In the genomic region with DNA sequence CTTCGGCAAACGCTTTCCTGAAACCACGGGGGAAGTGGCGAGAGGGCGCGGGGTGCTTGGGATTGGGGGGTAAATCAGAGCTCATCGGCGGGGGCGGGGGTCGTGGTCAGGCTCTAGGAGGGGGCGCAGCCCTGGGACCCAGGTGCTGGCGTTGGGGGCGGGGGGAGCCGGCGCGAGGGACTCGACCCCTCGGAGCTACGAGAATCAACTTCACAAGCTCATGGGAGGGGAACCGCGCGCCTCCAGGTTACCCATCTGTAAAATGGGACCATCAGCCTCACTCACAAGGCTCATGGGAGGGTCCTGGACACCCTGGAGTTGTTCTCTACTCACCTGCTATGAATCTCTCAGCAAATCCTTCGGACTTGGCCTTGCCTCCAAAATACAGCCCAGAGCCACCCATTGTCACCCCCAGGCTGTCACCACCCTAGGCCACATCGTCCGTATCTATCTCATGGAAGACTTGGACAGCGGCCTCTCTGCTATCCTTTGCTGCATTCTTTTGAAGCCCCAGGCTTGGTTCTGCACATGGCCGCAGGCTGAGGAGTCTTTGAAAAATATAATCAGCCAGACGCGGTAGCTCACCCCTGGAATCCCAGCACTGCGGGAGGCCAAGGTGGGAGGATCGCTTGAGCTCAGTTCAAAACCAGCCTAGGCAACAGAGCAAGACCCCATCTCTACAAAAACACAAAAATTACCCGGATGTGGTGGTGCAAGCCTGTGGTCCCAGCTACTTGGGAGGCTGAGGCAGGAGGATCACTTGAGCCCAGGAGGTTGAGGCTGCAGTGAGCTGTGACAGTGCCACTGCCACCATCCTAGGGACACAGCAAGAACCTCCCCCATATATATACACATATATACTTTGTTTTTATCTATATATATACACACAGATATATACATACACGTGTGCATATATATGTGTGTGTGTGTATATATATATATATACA, we compare ENCODE assay signal across 8 cellular contexts. TPM values are rescaled to one million over a fixed set of nuclear protein-coding genes. Genes with fewer than 3 reads are reported as not detected.
DNase-seq lines count a peak whose midpoint lies in the region; ATAC-seq, FAIRE-seq and TF ChIP-seq lines count a peak whose summit lies in the region.

No MANE protein-coding gene starts in this region.

- no peak for ATAC-seq in left lobe of liver

- peak overlapping the region; percentile 67; the same call in 1 of the 2 replicates for H3K27ac ChIP-seq in SK-N-MC
- peak overlapping the region; percentile 65 for H3K27ac ChIP-seq in fibroblast of lung (ENCODE audit: insufficient read depth, low read length)
- peak overlapping the region; percentile 87 to 94 for H3K27ac ChIP-seq in prostate gland

- peak overlapping the region; percentile 42 for H2AFZ ChIP-seq in fibroblast of lung (ENCODE audit: low read length)

- H4K20me1 ChIP-seq in fibroblast of lung (ENCODE audit: control insufficient read depth, extremely low read depth, insufficient read depth, low read length): no peaks in the 10 kb centered on the region

- intact Hi-C loops in prostate gland (cut with DNase I): no loop called here

- peaks cover 24% of the 10 kb centered on the region for H3K4me1 ChIP-seq in fibroblast of lung (ENCODE audit: control insufficient read depth, extremely low read depth, insufficient read depth, low read length)
- peaks cover 22% of the 10 kb centered on the region for H3K4me1 ChIP-seq in prostate gland (replicated peaks)

- FAIRE-seq in H54 (lab: Jason Lieb, UNC): no peak

- H3K36me3 ChIP-seq in GM06990 (ENCODE audit: control insufficient read depth, insufficient read depth, low read length) (peaks cover under 1% of the 10 kb centered on the region), SK-N-MC (ENCODE audit: insufficient read depth, low read length) (peaks cover 24% of the 10 kb centered on the region), fibroblast of lung (ENCODE audit: control insufficient read depth, insufficient read depth, low read length) (peaks cover under 1% of the 10 kb centered on the region), prostate gland (no peaks in the 10 kb centered on the region)

- H3K4me3 ChIP-seq in GM06990 (replicated peaks; ENCODE audit: low read depth, low read length): peak overlapping the region; percentile 94
- H3K4me3 ChIP-seq in SK-N-MC: peak overlapping the region; percentile 94
- H3K4me3 ChIP-seq in fibroblast of lung (replicated peaks in 1 of 4; ENCODE audit: control extremely low read depth in 1 of 4, insufficient read depth in 1 of 4, low read depth in 3 of 4, low read length in 4 of 4): peak overlapping the region; percentile 56 to 91 (median 66)
- H3K4me3 ChIP-seq in prostate gland: peak overlapping the region; percentile 90

- TF ChIP-seq POLR2A in prostate gland (IDR thresholded peaks at IDR 0.05) (no peak), H54 (IDR thresholded peaks at IDR 0.05; ENCODE audit: low read depth, low read length) (no peak)

- WGBS in prostate gland: 43% methylated on average over 33 of the region's 33 CpGs

- no peaks in the 10 kb centered on the region for H3K27me3 ChIP-seq in GM06990 (replicated peaks; ENCODE audit: control insufficient read depth, insufficient read depth, low read length)
- no peaks in the 10 kb centered on the region for H3K27me3 ChIP-seq in fibroblast of lung (ENCODE audit: control insufficient read depth, insufficient read depth, low read length)
- H3K27me3 ChIP-seq in prostate gland (replicated peaks; ENCODE audit: insufficient read depth): no peaks in the 10 kb centered on the region

- no peaks in the 10 kb centered on the region for H3K9me3 ChIP-seq in SK-N-MC (ENCODE audit: low read depth, low read length)
- H3K9me3 ChIP-seq in fibroblast of lung (ENCODE audit: control insufficient read depth, insufficient read depth, low read depth, low read length): no peaks in the 10 kb centered on the region
- H3K9me3 ChIP-seq in prostate gland: no peaks in the 10 kb centered on the region

- DNase-seq in GM06990 (ENCODE audit: extremely low read depth, insufficient read length): no peak
- no peak for DNase-seq in SK-N-MC (ENCODE audit: low read depth, low spot score)
- DNase-seq in fibroblast of lung (ENCODE audit: low read depth in 2 of 2): no peak
- DNase-seq in prostate gland (ENCODE audit: low spot score): no peak
- DNase-seq in left lobe of liver (ENCODE audit: low spot score): no peak
- DNase-seq in NCI-H345 treated with DMSO at 0.1 percent for 48 hours (lab: John Stamatoyannopoulos, UW; ENCODE audit: unreplicated experiment): no peak
- DNase-seq in COLO829 (ENCODE audit: low spot score): no peak
- no peak for DNase-seq in H54 (ENCODE audit: insufficient read length, low spot score)

- TF ChIP-seq CTCF in GM06990 (IDR thresholded peaks at IDR 0.05; ENCODE audit: insufficient read depth, low read length, poor library complexity, severe bottlenecking) (no peak), fibroblast of lung (conservative IDR thresholded peaks at IDR 0.05 in 1 of 2, IDR thresholded peaks at IDR 0.05 in 1 of 2; ENCODE audit: low read depth in 1 of 2, low read length in 2 of 2) (no peak), prostate gland (IDR thresholded peaks at IDR 0.05) (no peak)

- H3K9ac ChIP-seq in SK-N-MC (ENCODE audit: insufficient read length): peak overlapping the region; percentile 96
- peak overlapping the region; percentile 83 for H3K9ac ChIP-seq in fibroblast of lung (ENCODE audit: insufficient read depth, low read length)

- peak overlapping the region; percentile 70 for H3K4me2 ChIP-seq in fibroblast of lung (ENCODE audit: extremely low read depth, insufficient read depth, low read length)

- H3K79me2 ChIP-seq in fibroblast of lung (ENCODE audit: control insufficient read depth, insufficient read depth, low read length): peaks cover 45% of the 10 kb centered on the region

RNA-seq across cellular contexts. Expression of gene RANBP3, which starts 0.9 kb away (rescaled TPM):
- total RNA-seq in fibroblast of lung (32.1 and 39.8 TPM in 2 replicates), prostate gland (100 to 1,000 TPM in 1 of 2 donors, 10 to 100 TPM in 1; 84.6 to 120 TPM), left lobe of liver (22.8 TPM)
- polyA plus RNA-seq in fibroblast of lung: 59.4 and 72.9 TPM in 2 replicates
- polyA plus RNA-seq in fibroblast of lung (2012): 64.1 and 75.1 TPM in 2 replicates
- 72.2 and 78.5 TPM in 2 replicates for polyA minus RNA-seq in fibroblast of lung (ENCODE audit: low replicate concordance)
